Comparison of ENCODE assay signal across 8 cellular contexts in the genomic region with DNA sequence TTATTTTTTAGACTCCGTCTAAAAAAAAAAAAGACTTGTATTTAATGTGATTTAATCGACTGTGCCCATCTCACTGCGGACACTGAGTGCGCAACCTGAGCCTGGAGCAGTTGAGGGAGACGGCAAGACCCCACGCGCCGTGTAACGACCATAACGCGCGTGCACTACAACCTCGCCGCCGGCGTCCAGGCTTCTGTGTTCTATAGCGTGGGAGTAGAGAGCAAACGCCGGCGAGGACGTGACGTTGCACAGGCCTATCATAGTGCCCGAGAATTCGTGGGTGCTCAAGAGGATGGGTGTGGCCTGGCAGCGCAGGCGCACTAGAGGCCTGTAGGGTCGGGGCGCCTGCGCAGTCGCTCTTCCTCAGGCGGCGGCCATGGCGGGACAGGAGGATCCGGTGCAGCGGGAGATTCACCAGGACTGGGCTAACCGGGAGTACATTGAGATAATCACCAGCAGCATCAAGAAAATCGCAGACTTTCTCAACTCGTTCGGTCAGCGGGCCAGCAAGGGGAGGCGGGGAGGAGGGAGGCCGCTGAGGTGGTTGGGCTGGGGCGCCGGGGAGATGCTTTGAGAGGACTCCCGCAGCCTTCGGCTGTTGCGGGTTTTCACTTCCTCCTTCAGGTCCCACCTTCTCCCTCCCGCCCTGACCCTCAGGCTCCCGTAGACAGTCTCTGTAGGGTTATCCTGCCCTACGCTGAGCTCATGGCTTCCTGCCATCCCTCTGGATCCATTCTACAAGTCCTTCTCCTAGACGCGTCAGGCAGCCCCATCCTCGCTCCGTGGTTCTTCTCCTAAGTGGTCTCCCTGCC. TPM values are rescaled to one million over a fixed set of nuclear protein-coding genes. Genes with fewer than 3 reads are reported as not detected.
A peak's percentile ranks its signal among the peaks of the same experiment; 100 is the strongest.
DNase-seq lines count a peak whose midpoint lies in the region; ATAC-seq and TF ChIP-seq lines count a peak whose summit lies in the region.

A gene (plus strand): TSS at position 350 of the 812 bp plus-strand sequence. CDS start 27 bp downstream, at position 377.

- TF ChIP-seq CTCF in RWPE2 (IDR thresholded peaks at IDR 0.05; ENCODE audit: poor library complexity, severe bottlenecking) (no peak), natural killer cell (IDR thresholded peaks at IDR 0.05) (no peak)

- no peaks in the 10 kb centered on the region for H3K27me3 ChIP-seq in RWPE2 (ENCODE audit: insufficient read depth, poor library complexity, severe bottlenecking)

- ATAC-seq in RWPE2 (ENCODE audit: low read depth) (peak; percentile 96), natural killer cell (peak; percentile 97 to 100 (median 98))

- H3K9me3 ChIP-seq in RWPE2 (ENCODE audit: severe bottlenecking) = no peaks in the 10 kb centered on the region

- peak within 1 kb of the TSS; percentile 97 for H3K4me3 Mint-ChIP-seq in activated T-helper 2 cell treated with anti-CD3 and anti-CD28 coated beads, Interferon-gamma antibody, Interleukin-2, Interleukin-4, amounts not matched to agents 10 μg/mL and 5 μg/mL and 100 μg/mL, durations not matched to agents 14 hours and 24 hours and 36 hours (ENCODE audit: low read depth)
- H3K4me3 Mint-ChIP-seq in natural killer cell = peak within 1 kb of the TSS; percentile 99

- DNase-seq in EH (ENCODE audit: low read depth) = peak; percentile 97
- DNase-seq in H4 (ENCODE audit: low spot score) = peak; percentile 96
- DNase-seq in LoVo (ENCODE audit: low spot score) = peak; percentile 98
- peak; percentile 92 for DNase-seq in RWPE2 (ENCODE audit: low spot score)
- peak; percentile 90 for DNase-seq in activated T-helper 2 cell treated with anti-CD3 and anti-CD28 coated beads, Interferon-gamma antibody, Interleukin-2, Interleukin-4, amounts not matched to agents 10 μg/mL and 5 μg/mL and 100 μg/mL, durations not matched to agents 14 hours and 24 hours and 36 hours (ENCODE audit: low spot score)
- DNase-seq in fibroblast of peridontal ligament (ENCODE audit: extremely low read depth) = peak; percentile 96
- DNase-seq in natural killer cell = peak; percentile 83
- peak; percentile 93 for DNase-seq in stimulated activated naive CD4-positive, alpha-beta T cell treated with Interleukin-2 at 50 U/mL for 16 hours (lab: John Stamatoyannopoulos, UW)

- peaks cover 29% of the 10 kb centered on the region for H3K36me3 Mint-ChIP-seq in activated T-helper 2 cell treated with anti-CD3 and anti-CD28 coated beads, Interferon-gamma antibody, Interleukin-2, Interleukin-4, amounts not matched to agents 10 μg/mL and 5 μg/mL and 100 μg/mL, durations not matched to agents 14 hours and 24 hours and 36 hours (ENCODE audit: low read depth)
- H3K36me3 Mint-ChIP-seq in natural killer cell = no peaks in the 10 kb centered on the region

- peak within 1 kb of the TSS; percentile 96 for H3K27ac Mint-ChIP-seq in activated T-helper 2 cell treated with anti-CD3 and anti-CD28 coated beads, Interferon-gamma antibody, Interleukin-2, Interleukin-4, amounts not matched to agents 10 μg/mL and 5 μg/mL and 100 μg/mL, durations not matched to agents 14 hours and 24 hours and 36 hours
- H3K27ac Mint-ChIP-seq in natural killer cell = peak within 1 kb of the TSS; percentile 97 to 98

- H3K36me3 ChIP-seq in RWPE2 (ENCODE audit: low read depth) = peaks cover 15% of the 10 kb centered on the region

- H3K4me1 Mint-ChIP-seq in activated T-helper 2 cell treated with anti-CD3 and anti-CD28 coated beads, Interferon-gamma antibody, Interleukin-2, Interleukin-4, amounts not matched to agents 10 μg/mL and 5 μg/mL and 100 μg/mL, durations not matched to agents 14 hours and 24 hours and 36 hours (ENCODE audit: low read depth) = peaks cover 19% of the 10 kb centered on the region
- H3K4me1 Mint-ChIP-seq in natural killer cell = peaks cover 20 to 24% of the 10 kb centered on the region in 2 donors

- intact Hi-C loops in activated T-helper 2 cell treated with anti-CD3 and anti-CD28 coated beads, Interferon-gamma antibody, Interleukin-2, Interleukin-4, amounts not matched to agents 10 μg/mL and 5 μg/mL and 100 μg/mL, durations not matched to agents 14 hours and 24 hours and 36 hours (cut with micrococcal nuclease) = loop anchor here (1.0 to 5.0 kb wide), 6 partner anchors 27 to 207 kb away; a partner anchor contains a TSS
- intact Hi-C loops in natural killer cell (cut with micrococcal nuclease) = loop anchor here (1.0 to 5.0 kb wide), 6 partner anchors 26 to 273 kb away; a partner anchor contains a TSS

- no peaks in the 10 kb centered on the region for H3K9me3 Mint-ChIP-seq in activated T-helper 2 cell treated with anti-CD3 and anti-CD28 coated beads, Interferon-gamma antibody, Interleukin-2, Interleukin-4, amounts not matched to agents 10 μg/mL and 5 μg/mL and 100 μg/mL, durations not matched to agents 14 hours and 24 hours and 36 hours
- no peaks in the 10 kb centered on the region for H3K9me3 Mint-ChIP-seq in natural killer cell

- H3K27me3 Mint-ChIP-seq in activated T-helper 2 cell treated with anti-CD3 and anti-CD28 coated beads, Interferon-gamma antibody, Interleukin-2, Interleukin-4, amounts not matched to agents 10 μg/mL and 5 μg/mL and 100 μg/mL, durations not matched to agents 14 hours and 24 hours and 36 hours (ENCODE audit: low read depth) = no peaks in the 10 kb centered on the region
- no peaks in the 10 kb centered on the region for H3K27me3 Mint-ChIP-seq in natural killer cell (ENCODE audit: low read depth in 2 of 2)

- peak within 1 kb of the TSS; percentile 36 for H3K27ac ChIP-seq in RWPE2 (ENCODE audit: poor library complexity, severe bottlenecking)

- peak within 1 kb of the TSS; percentile 63 for H3K4me3 ChIP-seq in RWPE2 (ENCODE audit: severe bottlenecking)

- peaks cover 5% of the 10 kb centered on the region for H3K4me1 ChIP-seq in RWPE2 (ENCODE audit: insufficient read depth, poor library complexity, severe bottlenecking)

RNA-seq across cellular contexts. Expression of the gene that starts here (rescaled TPM):
- total RNA-seq in H4 (2014; rRNA removed; shearing (Covaris generic)) = 121 and 179 TPM in 2 replicates
- 94.4 and 100 TPM in 2 replicates for total RNA-seq in activated T-helper 2 cell treated with anti-CD3 and anti-CD28 coated beads, Interferon-gamma antibody, Interleukin-2, Interleukin-4, amounts not matched to agents 10 μg/mL and 5 μg/mL and 100 μg/mL, durations not matched to agents 14 hours and 24 hours and 36 hours
- total RNA-seq in natural killer cell = 10 to 100 TPM; 65.8 to 78.5 (median 75.0) TPM

Comparison
In these comparisons a context has a peak if more than half of its experiments do, and no peak if none do; other contexts are left out.
1. Peak in every context shown above with its lines: DNase-seq, ATAC-seq, H3K4me3 ChIP-seq and H3K27ac ChIP-seq.